ENCODE assay signal across 23 cellular contexts in genomic region chr1:9703681-9704080, GRCh38. TPM values are rescaled to one million over a fixed set of nuclear protein-coding genes. Genes with fewer than 3 reads are reported as not detected.
DNase-seq lines count a peak whose midpoint lies in the region; ATAC-seq and TF ChIP-seq lines count a peak whose summit lies in the region.
"Had no signal": no experiment of that assay in that cellular context is flagged by ENCODE, and none has a peak within 500 bp of the region (broad histone marks: within the 10 kb centered on the region; RNA-seq: fewer than 3 reads in every experiment).

No MANE protein-coding gene starts in this region.

- H3K27me3 ChIP-seq in BLaER1 treated with 17β-estradiol and CSF1 and Interleukin-3, amounts not matched to agents 10 nM and 100 nM: no peaks in the 10 kb centered on the region
- H3K27me3 ChIP-seq in CD4-positive, alpha-beta memory T cell (ENCODE audit: insufficient read depth, low read length): no peaks in the 10 kb centered on the region
- H3K27me3 ChIP-seq in aorta (ENCODE audit: control insufficient read depth in 1 of 2, insufficient read depth in 2 of 2, low read length in 1 of 2) (no peaks in the 10 kb centered on the region), vagina (no peaks in the 10 kb centered on the region)
- H3K27me3 ChIP-seq: cardiac muscle cell, dorsolateral prefrontal cortex, sigmoid colon, upper lobe of right lung had no signal

- peaks cover 68 to 100% (median 89%) of the 10 kb centered on the region in 11 experiments for H3K36me3 ChIP-seq in BLaER1 treated with 17β-estradiol and CSF1 and Interleukin-3, amounts not matched to agents 10 nM and 100 nM
- H3K36me3 ChIP-seq in CD4-positive, alpha-beta memory T cell (ENCODE audit: insufficient read depth, low read length): peaks cover 6% of the 10 kb centered on the region
- no peaks in the 10 kb centered on the region for H3K36me3 ChIP-seq in aorta (ENCODE audit: control insufficient read depth in 1 of 2, insufficient read depth in 2 of 2, low read length in 1 of 2)
- no peaks in the 10 kb centered on the region for H3K36me3 ChIP-seq in vagina
- H3K36me3 ChIP-seq: cardiac muscle cell, sigmoid colon, upper lobe of right lung had no signal

- peak overlapping the region; percentile 61 to 78 (median 70) for H3K4me2 ChIP-seq in BLaER1 treated with 17β-estradiol and CSF1 and Interleukin-3, amounts not matched to agents 10 nM and 100 nM
- H3K4me2 ChIP-seq: PC-9 had no signal

- H3K9ac ChIP-seq in BLaER1 treated with 17β-estradiol and CSF1 and Interleukin-3, amounts not matched to agents 10 nM and 100 nM: peak overlapping the region in 3 of 11 experiments; percentile 42 to 48 (median 44); a peak in 5 of 22 replicates

- H3K4me1 Mint-ChIP-seq in CD4-positive, alpha-beta memory T cell: peaks cover 48 to 91% (median 68%) of the 10 kb centered on the region in 4 donors
- peaks cover 49% of the 10 kb centered on the region for H3K4me1 Mint-ChIP-seq in activated CD4-positive, alpha-beta memory T cell treated with anti-CD3 and anti-CD28 coated beads for 36 hours (ENCODE audit: low read depth)
- peaks cover 74 to 90% of the 10 kb centered on the region in 2 donors for H3K4me1 Mint-ChIP-seq in immature natural killer cell

- POLR2A ChIA-PET in CD4-positive, alpha-beta memory T cell (lab: Charles Lee; ENCODE audit: partially characterized antibody): interaction anchor here (1.2 to 9.0 kb wide), 4 partner anchors 11 to 75 kb away, joined by 3 to 85 read pairs (median 23); partner anchors contain the start of gene PIK3CD
- POLR2A ChIA-PET in activated CD4-positive, alpha-beta memory T cell treated with anti-CD3 and anti-CD28 coated beads for 36 hours (lab: Charles Lee): no interaction called here

- H3K9me3 Mint-ChIP-seq in CD4-positive, alpha-beta memory T cell: peaks cover 0 to 2% (median 0%) of the 10 kb centered on the region in 8 donors
- H3K9me3 Mint-ChIP-seq in activated CD4-positive, alpha-beta memory T cell treated with anti-CD3 and anti-CD28 coated beads for 36 hours: peaks cover 7% of the 10 kb centered on the region
- H3K9me3 Mint-ChIP-seq in immature natural killer cell: no peaks in the 10 kb centered on the region

- TF ChIP-seq POLR2A in vagina (IDR thresholded peaks at IDR 0.05): no peak

- H3K27ac Mint-ChIP-seq in CD4-positive, alpha-beta memory T cell: peak overlapping the region; percentile 23 to 94 (median 66)
- peak overlapping the region; percentile 68 for H3K27ac Mint-ChIP-seq in activated CD4-positive, alpha-beta memory T cell treated with anti-CD3 and anti-CD28 coated beads for 36 hours
- peak overlapping the region; percentile 80 to 96 (median 86) for H3K27ac Mint-ChIP-seq in immature natural killer cell

- peaks cover 5 to 28% (median 20%) of the 10 kb centered on the region in 11 experiments; a peak in 21 of 22 replicates for H3K9me3 ChIP-seq in BLaER1 treated with 17β-estradiol and CSF1 and Interleukin-3, amounts not matched to agents 10 nM and 100 nM (replicated peaks in 1 of 11)
- no peaks in the 10 kb centered on the region for H3K9me3 ChIP-seq in CD4-positive, alpha-beta memory T cell (ENCODE audit: control insufficient read depth in 1 of 2, low read length in 2 of 2)
- H3K9me3 ChIP-seq in aorta (ENCODE audit: control insufficient read depth, low read length) (no peaks in the 10 kb centered on the region), vagina (no peaks in the 10 kb centered on the region)
- H3K9me3 ChIP-seq: sigmoid colon, upper lobe of right lung had no signal

- no peak for TF ChIP-seq CTCF in vagina (IDR thresholded peaks at IDR 0.05)

- H3K27me3 Mint-ChIP-seq in CD4-positive, alpha-beta memory T cell: no peaks in the 10 kb centered on the region
- no peaks in the 10 kb centered on the region for H3K27me3 Mint-ChIP-seq in activated CD4-positive, alpha-beta memory T cell treated with anti-CD3 and anti-CD28 coated beads for 36 hours
- H3K27me3 Mint-ChIP-seq in immature natural killer cell (ENCODE audit: low read depth in 3 of 3): peaks cover 0 to 14% (median 7%) of the 10 kb centered on the region in 3 donors

- H4K20me1 ChIP-seq in BLaER1 treated with 17β-estradiol and CSF1 and Interleukin-3, amounts not matched to agents 10 nM and 100 nM: peaks cover 42 to 100% (median 91%) of the 10 kb centered on the region in 11 experiments

- intact Hi-C loops in CD4-positive, alpha-beta memory T cell (cut with micrococcal nuclease): loop anchor here (5.0 kb wide), 1 partner anchor 51 kb away; the partner anchor contains the start of gene PIK3CD
- intact Hi-C loops in activated CD4-positive, alpha-beta memory T cell treated with anti-CD3 and anti-CD28 coated beads for 36 hours (cut with micrococcal nuclease): no loop called here
- intact Hi-C loops in aorta (cut with DNase I): no loop called here
- intact Hi-C loops in vagina (cut with DNase I): no loop called here

- H3K36me3 Mint-ChIP-seq in CD4-positive, alpha-beta memory T cell: peaks cover 25 to 44% of the 10 kb centered on the region in 2 donors
- H3K36me3 Mint-ChIP-seq in activated CD4-positive, alpha-beta memory T cell treated with anti-CD3 and anti-CD28 coated beads for 36 hours: peaks cover 33% of the 10 kb centered on the region
- peaks cover 5 to 13% (median 13%) of the 10 kb centered on the region in 3 donors for H3K36me3 Mint-ChIP-seq in immature natural killer cell

- DNase-seq in CD4-positive, alpha-beta memory T cell: no peak
- DNase-seq in activated CD4-positive, alpha-beta memory T cell treated with anti-CD3 and anti-CD28 coated beads for 36 hours: no peak
- DNase-seq in immature natural killer cell (no peak), NCI-H2107 treated with DMSO at 0.1 percent for 48 hours (lab: John Stamatoyannopoulos, UW; ENCODE audit: unreplicated experiment) (no peak), aorta (no peak), vagina (ENCODE audit: extremely low spot score in 2 of 2) (no peak), NCI-H82 (lab: John Stamatoyannopoulos, UW) (no peak)
- DNase-seq: amniotic stem cell, dorsolateral prefrontal cortex, erythroblast, foreskin melanocyte, hypothalamus, kidney, mammary epithelial cell, NCI-H1436 treated with DMSO at 0.1 percent for 48 hours, PC-9, posterior cingulate gyrus, sigmoid colon, upper lobe of right lung had no signal

- ATAC-seq in aorta (ENCODE audit: low FRiP score): no peak
- ATAC-seq: HepG2, upper lobe of right lung had no signal

- H3K4me1 ChIP-seq in BLaER1 treated with 17β-estradiol and CSF1 and Interleukin-3, amounts not matched to agents 10 nM and 100 nM: peaks cover 37 to 78% (median 55%) of the 10 kb centered on the region in 10 experiments
- H3K4me1 ChIP-seq in CD4-positive, alpha-beta memory T cell (ENCODE audit: insufficient read depth, low read length): peaks cover 66% of the 10 kb centered on the region
- H3K4me1 ChIP-seq in aorta (ENCODE audit: control insufficient read depth in 1 of 2, insufficient read depth in 2 of 2, low read length in 2 of 2): no peaks in the 10 kb centered on the region
- H3K4me1 ChIP-seq in vagina: no peaks in the 10 kb centered on the region
- H3K4me1 ChIP-seq: sigmoid colon had no signal

- H3K27ac ChIP-seq in BLaER1 treated with 17β-estradiol and CSF1 and Interleukin-3, amounts not matched to agents 10 nM and 100 nM: peak overlapping the region in 9 of 11 experiments; percentile 66 to 79 (median 73); a peak in 18 of 22 replicates
- peak overlapping the region; percentile 19 for H3K27ac ChIP-seq in CD4-positive, alpha-beta memory T cell (ENCODE audit: low read depth, low read length)
- H3K27ac ChIP-seq in aorta (ENCODE audit: low read depth in 1 of 2, low read length in 2 of 2) (no peak overlapping the region), vagina (no peak overlapping the region)
- H3K27ac ChIP-seq: cardiac muscle cell, dorsolateral prefrontal cortex, PC-9, sigmoid colon, upper lobe of right lung had no signal

- CTCF ChIA-PET in CD4-positive, alpha-beta memory T cell (lab: Charles Lee; ENCODE audit: partially characterized antibody): interaction anchor here (0.6 to 4.0 kb wide), 10 partner anchors 9 to 165 kb away, joined by 3 to 44 read pairs (median 9); no protein-coding TSS in a partner anchor
- CTCF ChIA-PET in activated CD4-positive, alpha-beta memory T cell treated with anti-CD3 and anti-CD28 coated beads for 36 hours (lab: Charles Lee): interaction anchor here (0.9 to 3.3 kb wide), 7 partner anchors 10 to 88 kb away, joined by 3 to 24 read pairs (median 5); no protein-coding TSS in a partner anchor

- H3K4me3 Mint-ChIP-seq in CD4-positive, alpha-beta memory T cell: peak overlapping the region in 7 of 8 donors; percentile 44 to 80 (median 68)
- no peak overlapping the region for H3K4me3 Mint-ChIP-seq in activated CD4-positive, alpha-beta memory T cell treated with anti-CD3 and anti-CD28 coated beads for 36 hours
- peak overlapping the region; percentile 71 to 85 (median 78) for H3K4me3 Mint-ChIP-seq in immature natural killer cell

- H3K4me3 ChIP-seq in BLaER1 treated with 17β-estradiol and CSF1 and Interleukin-3, amounts not matched to agents 10 nM and 100 nM: peak overlapping the region in 3 of 10 experiments; percentile 14 to 36 (median 34); a peak in 3 of 20 replicates
- H3K4me3 ChIP-seq in CD4-positive, alpha-beta memory T cell (ENCODE audit: low read length in 2 of 2): peak overlapping the region in 1 of 2 donors; percentile 5
- H3K4me3 ChIP-seq in aorta (ENCODE audit: low read length in 2 of 2) (no peak overlapping the region), vagina (no peak overlapping the region)
- H3K4me3 ChIP-seq: cardiac muscle cell, dorsolateral prefrontal cortex, GM12878, PC-9, sigmoid colon, upper lobe of right lung had no signal

- 92 to 97% methylated on average over 3 of the region's 3 CpGs for WGBS in aorta, 2 donors

RNA-seq across cellular contexts. Expression of gene PIK3CD, which starts 52.1 kb away (rescaled TPM):
- 100 to 1,000 TPM; 220 to 236 TPM for total RNA-seq in CD4-positive, alpha-beta memory T cell
- polyA plus RNA-seq in CD4-positive, alpha-beta memory T cell: 100 to 1,000 TPM in 1 of 2 donors, 10 to 100 TPM in 1; 57.1 to 110 TPM
- total RNA-seq in activated CD4-positive, alpha-beta memory T cell treated with anti-CD3 and anti-CD28 coated beads for 36 hours: 100 to 1,000 TPM; 129 to 138 TPM
- 100 to 1,000 TPM in 1 of 3 donors, 10 to 100 TPM in 2; 43.4 to 133 (median 49.0) TPM for polyA plus RNA-seq in immature natural killer cell
- total RNA-seq in aorta: 10 to 100 TPM; 13.3 to 21.0 TPM
- polyA plus RNA-seq in aorta: 10 to 100 TPM in 1 of 2 donors, 1 to 10 TPM in 1; 5.2 to 10.1 TPM
- total RNA-seq in vagina: 13.0 TPM

Comparison
In these comparisons a context has a peak if more than half of its experiments do, and no peak if none do; other contexts are left out.
1. H3K27ac ChIP-seq: peak in BLaER1 treated with 17β-estradiol and CSF1 and Interleukin-3, amounts not matched to agents 10 nM and 100 nM (9 of 11) and CD4-positive, alpha-beta memory T cell (single experiment); none in aorta (0 of 2) and vagina (single experiment).
2. Peak in every context shown above with its lines, with median percentiles within 50 percentile points of each other: H3K27ac Mint-ChIP-seq.